Comparison of ENCODE assay signal across 1 cellular context in the genomic region with DNA sequence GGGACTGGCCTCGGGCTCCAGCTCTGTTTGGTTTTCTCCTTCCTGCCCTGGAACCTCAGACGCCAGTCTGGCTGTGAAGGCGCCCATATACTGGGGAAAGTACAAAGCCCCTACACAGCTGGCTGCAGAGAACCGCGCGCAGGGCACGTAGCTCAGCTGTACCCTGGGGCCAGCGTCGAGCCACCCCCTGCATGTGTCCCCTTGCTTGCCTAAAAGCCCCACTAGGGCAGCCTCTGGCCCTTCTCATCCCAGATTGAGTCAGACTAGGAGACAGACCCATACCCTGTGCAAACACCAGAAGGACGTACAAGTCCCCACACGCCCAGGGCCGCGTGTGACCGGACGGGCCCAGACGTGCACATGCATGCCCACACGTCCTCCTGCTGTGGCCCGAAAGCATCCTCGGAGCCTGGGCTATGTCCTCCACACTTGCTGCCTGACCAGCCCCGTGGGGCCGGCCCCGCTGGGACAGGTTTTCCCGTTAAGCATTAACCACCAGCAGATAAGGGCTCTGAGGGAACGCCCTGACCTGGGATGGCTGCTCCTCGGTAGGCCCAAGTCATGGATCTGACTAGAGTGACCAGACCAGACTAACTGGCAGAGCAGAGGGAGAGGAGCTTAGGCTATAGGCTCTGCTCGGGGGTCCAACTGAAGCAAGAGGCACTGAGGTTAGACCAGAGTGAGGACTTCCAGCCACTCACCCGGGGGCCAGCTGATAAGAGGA.
TF ChIP-seq lines count a peak whose summit lies in the region.

No MANE protein-coding gene starts in this region.

TF ChIP-seq in HepG2, 621 proteins besides CTCF, POLR2A, EP300 and RAD21 (continued from another document and continues in another):
- TF ChIP-seq, protein P1, sequence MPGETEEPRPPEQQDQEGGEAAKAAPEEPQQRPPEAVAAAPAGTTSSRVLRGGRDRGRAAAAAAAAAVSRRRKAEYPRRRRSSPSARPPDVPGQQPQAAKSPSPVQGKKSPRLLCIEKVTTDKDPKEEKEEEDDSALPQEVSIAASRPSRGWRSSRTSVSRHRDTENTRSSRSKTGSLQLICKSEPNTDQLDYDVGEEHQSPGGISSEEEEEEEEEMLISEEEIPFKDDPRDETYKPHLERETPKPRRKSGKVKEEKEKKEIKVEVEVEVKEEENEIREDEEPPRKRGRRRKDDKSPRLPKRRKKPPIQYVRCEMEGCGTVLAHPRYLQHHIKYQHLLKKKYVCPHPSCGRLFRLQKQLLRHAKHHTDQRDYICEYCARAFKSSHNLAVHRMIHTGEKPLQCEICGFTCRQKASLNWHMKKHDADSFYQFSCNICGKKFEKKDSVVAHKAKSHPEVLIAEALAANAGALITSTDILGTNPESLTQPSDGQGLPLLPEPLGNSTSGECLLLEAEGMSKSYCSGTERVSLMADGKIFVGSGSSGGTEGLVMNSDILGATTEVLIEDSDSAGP (CRISPR knock-in tag; IDR thresholded peaks at IDR 0.05; ENCODE audit: borderline replicate concordance) = peak; percentile 87
- TF ChIP-seq SIX1 (CRISPR knock-in tag; IDR thresholded peaks at IDR 0.05; ENCODE audit: borderline replicate concordance) (no peak), CC2D1A (CRISPR knock-in tag; IDR thresholded peaks at IDR 0.05) (no peak), ELF3 (CRISPR knock-in tag; IDR thresholded peaks at IDR 0.05) (peak; percentile 65; the same call in 1 of the 2 replicates), SIN3A (IDR thresholded peaks at IDR 0.05; ENCODE audit: borderline replicate concordance, low read depth, low read length) (no peak), HNF4A (CRISPR knock-in tag; IDR thresholded peaks at IDR 0.05) (no peak), NFRKB (IDR thresholded peaks at IDR 0.05) (no peak), MBNL3 (CRISPR knock-in tag; conservative IDR thresholded peaks at IDR 0.05) (no peak), ZNF34 (CRISPR knock-in tag; IDR thresholded peaks at IDR 0.05; ENCODE audit: borderline replicate concordance) (no peak), ZC3H13 (CRISPR knock-in tag; IDR thresholded peaks at IDR 0.05) (peak; percentile 67), MATR3 (CRISPR knock-in tag; IDR thresholded peaks at IDR 0.05) (no peak), ZNF772 (CRISPR knock-in tag; IDR thresholded peaks at IDR 0.05) (peak; percentile 91), ZNF768 (CRISPR knock-in tag; IDR thresholded peaks at IDR 0.05) (peak; percentile 46; the same call in 1 of the 2 replicates), ZNF441 (CRISPR knock-in tag; IDR thresholded peaks at IDR 0.05; ENCODE audit: borderline replicate concordance) (peak; percentile 54; the same call in 1 of the 2 replicates), KDM4B (CRISPR knock-in tag; IDR thresholded peaks at IDR 0.05) (0 out of 2 replicates have a peak, but pooled peaks have one; percentile 30), KMT2A (CRISPR knock-in tag; IDR thresholded peaks at IDR 0.05) (peak; percentile 53), PITX1 (CRISPR knock-in tag; IDR thresholded peaks at IDR 0.05) (peak; percentile 91), ZNF350 (CRISPR knock-in tag; IDR thresholded peaks at IDR 0.05; ENCODE audit: borderline replicate concordance, low read depth) (peak; percentile 57), EHMT2 (IDR thresholded peaks at IDR 0.05; ENCODE audit: borderline replicate concordance, low read depth, low read length) (no peak), SRF (IDR thresholded peaks at IDR 0.05; ENCODE audit: low read depth, low read length) (no peak), TOPORS (CRISPR knock-in tag; IDR thresholded peaks at IDR 0.05) (no peak), NR2F1 (CRISPR knock-in tag; IDR thresholded peaks at IDR 0.05) (no peak), ZNF619 (CRISPR knock-in tag; IDR thresholded peaks at IDR 0.05) (no peak; the same call in 1 of the 2 replicates), HHEX (CRISPR knock-in tag; IDR thresholded peaks at IDR 0.05) (no peak), HIVEP1 (CRISPR knock-in tag; IDR thresholded peaks at IDR 0.05) (peak; percentile 72), FOXA3 (CRISPR knock-in tag; IDR thresholded peaks at IDR 0.05) (peak; percentile 46; the same call in 1 of the 2 replicates), SMC3 (IDR thresholded peaks at IDR 0.05; ENCODE audit: low read length) (no peak), HOXA7 (CRISPR knock-in tag; IDR thresholded peaks at IDR 0.05) (no peak), RXRB (CRISPR knock-in tag; IDR thresholded peaks at IDR 0.05; ENCODE audit: borderline replicate concordance) (no peak; the same call in 1 of the 2 replicates), ZNF180 (CRISPR knock-in tag; IDR thresholded peaks at IDR 0.05; ENCODE audit: borderline replicate concordance, low read depth) (no peak), FOXC1 (CRISPR knock-in tag; IDR thresholded peaks at IDR 0.05; ENCODE audit: borderline replicate concordance) (no peak), ZNF432 (CRISPR knock-in tag; IDR thresholded peaks at IDR 0.05; ENCODE audit: borderline replicate concordance) (no peak), PRPF4 (IDR thresholded peaks at IDR 0.05; ENCODE audit: low read depth, low read length, poor library complexity, severe bottlenecking) (no peak), GZF1 (CRISPR knock-in tag; IDR thresholded peaks at IDR 0.05) (peak; percentile 78; the same call in 1 of the 2 replicates), ZNF282 (IDR thresholded peaks at IDR 0.05; ENCODE audit: partially characterized antibody) (no peak), CAMTA2 (CRISPR knock-in tag; IDR thresholded peaks at IDR 0.05; ENCODE audit: borderline replicate concordance) (no peak), PHF21A (CRISPR knock-in tag; IDR thresholded peaks at IDR 0.05) (peak; percentile 96), KDM5A (IDR thresholded peaks at IDR 0.05; ENCODE audit: borderline replicate concordance, low read length) (no peak)
- TF ChIP-seq, protein P2, sequence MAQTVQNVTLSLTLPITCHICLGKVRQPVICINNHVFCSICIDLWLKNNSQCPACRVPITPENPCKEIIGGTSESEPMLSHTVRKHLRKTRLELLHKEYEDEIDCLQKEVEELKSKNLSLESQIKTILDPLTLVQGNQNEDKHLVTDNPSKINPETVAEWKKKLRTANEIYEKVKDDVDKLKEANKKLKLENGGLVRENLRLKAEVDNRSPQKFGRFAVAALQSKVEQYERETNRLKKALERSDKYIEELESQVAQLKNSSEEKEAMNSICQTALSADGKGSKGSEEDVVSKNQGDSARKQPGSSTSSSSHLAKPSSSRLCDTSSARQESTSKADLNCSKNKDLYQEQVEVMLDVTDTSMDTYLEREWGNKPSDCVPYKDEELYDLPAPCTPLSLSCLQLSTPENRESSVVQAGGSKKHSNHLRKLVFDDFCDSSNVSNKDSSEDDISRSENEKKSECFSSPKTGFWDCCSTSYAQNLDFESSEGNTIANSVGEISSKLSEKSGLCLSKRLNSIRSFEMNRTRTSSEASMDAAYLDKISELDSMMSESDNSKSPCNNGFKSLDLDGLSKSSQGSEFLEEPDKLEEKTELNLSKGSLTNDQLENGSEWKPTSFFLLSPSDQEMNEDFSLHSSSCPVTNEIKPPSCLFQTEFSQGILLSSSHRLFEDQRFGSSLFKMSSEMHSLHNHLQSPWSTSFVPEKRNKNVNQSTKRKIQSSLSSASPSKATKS (CRISPR knock-in tag; IDR thresholded peaks at IDR 0.05) = no peak
- TF ChIP-seq, protein P3, sequence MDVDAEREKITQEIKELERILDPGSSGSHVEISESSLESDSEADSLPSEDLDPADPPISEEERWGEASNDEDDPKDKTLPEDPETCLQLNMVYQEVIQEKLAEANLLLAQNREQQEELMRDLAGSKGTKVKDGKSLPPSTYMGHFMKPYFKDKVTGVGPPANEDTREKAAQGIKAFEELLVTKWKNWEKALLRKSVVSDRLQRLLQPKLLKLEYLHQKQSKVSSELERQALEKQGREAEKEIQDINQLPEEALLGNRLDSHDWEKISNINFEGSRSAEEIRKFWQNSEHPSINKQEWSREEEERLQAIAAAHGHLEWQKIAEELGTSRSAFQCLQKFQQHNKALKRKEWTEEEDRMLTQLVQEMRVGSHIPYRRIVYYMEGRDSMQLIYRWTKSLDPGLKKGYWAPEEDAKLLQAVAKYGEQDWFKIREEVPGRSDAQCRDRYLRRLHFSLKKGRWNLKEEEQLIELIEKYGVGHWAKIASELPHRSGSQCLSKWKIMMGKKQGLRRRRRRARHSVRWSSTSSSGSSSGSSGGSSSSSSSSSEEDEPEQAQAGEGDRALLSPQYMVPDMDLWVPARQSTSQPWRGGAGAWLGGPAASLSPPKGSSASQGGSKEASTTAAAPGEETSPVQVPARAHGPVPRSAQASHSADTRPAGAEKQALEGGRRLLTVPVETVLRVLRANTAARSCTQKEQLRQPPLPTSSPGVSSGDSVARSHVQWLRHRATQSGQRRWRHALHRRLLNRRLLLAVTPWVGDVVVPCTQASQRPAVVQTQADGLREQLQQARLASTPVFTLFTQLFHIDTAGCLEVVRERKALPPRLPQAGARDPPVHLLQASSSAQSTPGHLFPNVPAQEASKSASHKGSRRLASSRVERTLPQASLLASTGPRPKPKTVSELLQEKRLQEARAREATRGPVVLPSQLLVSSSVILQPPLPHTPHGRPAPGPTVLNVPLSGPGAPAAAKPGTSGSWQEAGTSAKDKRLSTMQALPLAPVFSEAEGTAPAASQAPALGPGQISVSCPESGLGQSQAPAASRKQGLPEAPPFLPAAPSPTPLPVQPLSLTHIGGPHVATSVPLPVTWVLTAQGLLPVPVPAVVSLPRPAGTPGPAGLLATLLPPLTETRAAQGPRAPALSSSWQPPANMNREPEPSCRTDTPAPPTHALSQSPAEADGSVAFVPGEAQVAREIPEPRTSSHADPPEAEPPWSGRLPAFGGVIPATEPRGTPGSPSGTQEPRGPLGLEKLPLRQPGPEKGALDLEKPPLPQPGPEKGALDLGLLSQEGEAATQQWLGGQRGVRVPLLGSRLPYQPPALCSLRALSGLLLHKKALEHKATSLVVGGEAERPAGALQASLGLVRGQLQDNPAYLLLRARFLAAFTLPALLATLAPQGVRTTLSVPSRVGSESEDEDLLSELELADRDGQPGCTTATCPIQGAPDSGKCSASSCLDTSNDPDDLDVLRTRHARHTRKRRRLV (CRISPR knock-in tag; IDR thresholded peaks at IDR 0.05) = no peak
- TF ChIP-seq, protein P4, sequence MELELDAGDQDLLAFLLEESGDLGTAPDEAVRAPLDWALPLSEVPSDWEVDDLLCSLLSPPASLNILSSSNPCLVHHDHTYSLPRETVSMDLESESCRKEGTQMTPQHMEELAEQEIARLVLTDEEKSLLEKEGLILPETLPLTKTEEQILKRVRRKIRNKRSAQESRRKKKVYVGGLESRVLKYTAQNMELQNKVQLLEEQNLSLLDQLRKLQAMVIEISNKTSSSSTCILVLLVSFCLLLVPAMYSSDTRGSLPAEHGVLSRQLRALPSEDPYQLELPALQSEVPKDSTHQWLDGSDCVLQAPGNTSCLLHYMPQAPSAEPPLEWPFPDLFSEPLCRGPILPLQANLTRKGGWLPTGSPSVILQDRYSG (CRISPR knock-in tag; IDR thresholded peaks at IDR 0.05) = no peak
- TF ChIP-seq, protein P5, sequence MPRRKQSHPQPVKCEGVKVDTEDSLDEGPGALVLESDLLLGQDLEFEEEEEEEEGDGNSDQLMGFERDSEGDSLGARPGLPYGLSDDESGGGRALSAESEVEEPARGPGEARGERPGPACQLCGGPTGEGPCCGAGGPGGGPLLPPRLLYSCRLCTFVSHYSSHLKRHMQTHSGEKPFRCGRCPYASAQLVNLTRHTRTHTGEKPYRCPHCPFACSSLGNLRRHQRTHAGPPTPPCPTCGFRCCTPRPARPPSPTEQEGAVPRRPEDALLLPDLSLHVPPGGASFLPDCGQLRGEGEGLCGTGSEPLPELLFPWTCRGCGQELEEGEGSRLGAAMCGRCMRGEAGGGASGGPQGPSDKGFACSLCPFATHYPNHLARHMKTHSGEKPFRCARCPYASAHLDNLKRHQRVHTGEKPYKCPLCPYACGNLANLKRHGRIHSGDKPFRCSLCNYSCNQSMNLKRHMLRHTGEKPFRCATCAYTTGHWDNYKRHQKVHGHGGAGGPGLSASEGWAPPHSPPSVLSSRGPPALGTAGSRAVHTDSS (CRISPR knock-in tag; conservative IDR thresholded peaks at IDR 0.05) = no peak; the same call in 1 of the 2 replicates
- TF ChIP-seq, protein P6, sequence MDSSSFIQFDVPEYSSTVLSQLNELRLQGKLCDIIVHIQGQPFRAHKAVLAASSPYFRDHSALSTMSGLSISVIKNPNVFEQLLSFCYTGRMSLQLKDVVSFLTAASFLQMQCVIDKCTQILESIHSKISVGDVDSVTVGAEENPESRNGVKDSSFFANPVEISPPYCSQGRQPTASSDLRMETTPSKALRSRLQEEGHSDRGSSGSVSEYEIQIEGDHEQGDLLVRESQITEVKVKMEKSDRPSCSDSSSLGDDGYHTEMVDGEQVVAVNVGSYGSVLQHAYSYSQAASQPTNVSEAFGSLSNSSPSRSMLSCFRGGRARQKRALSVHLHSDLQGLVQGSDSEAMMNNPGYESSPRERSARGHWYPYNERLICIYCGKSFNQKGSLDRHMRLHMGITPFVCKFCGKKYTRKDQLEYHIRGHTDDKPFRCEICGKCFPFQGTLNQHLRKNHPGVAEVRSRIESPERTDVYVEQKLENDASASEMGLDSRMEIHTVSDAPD (CRISPR knock-in tag; IDR thresholded peaks at IDR 0.05) = peak; percentile 60
- TF ChIP-seq, protein P7, sequence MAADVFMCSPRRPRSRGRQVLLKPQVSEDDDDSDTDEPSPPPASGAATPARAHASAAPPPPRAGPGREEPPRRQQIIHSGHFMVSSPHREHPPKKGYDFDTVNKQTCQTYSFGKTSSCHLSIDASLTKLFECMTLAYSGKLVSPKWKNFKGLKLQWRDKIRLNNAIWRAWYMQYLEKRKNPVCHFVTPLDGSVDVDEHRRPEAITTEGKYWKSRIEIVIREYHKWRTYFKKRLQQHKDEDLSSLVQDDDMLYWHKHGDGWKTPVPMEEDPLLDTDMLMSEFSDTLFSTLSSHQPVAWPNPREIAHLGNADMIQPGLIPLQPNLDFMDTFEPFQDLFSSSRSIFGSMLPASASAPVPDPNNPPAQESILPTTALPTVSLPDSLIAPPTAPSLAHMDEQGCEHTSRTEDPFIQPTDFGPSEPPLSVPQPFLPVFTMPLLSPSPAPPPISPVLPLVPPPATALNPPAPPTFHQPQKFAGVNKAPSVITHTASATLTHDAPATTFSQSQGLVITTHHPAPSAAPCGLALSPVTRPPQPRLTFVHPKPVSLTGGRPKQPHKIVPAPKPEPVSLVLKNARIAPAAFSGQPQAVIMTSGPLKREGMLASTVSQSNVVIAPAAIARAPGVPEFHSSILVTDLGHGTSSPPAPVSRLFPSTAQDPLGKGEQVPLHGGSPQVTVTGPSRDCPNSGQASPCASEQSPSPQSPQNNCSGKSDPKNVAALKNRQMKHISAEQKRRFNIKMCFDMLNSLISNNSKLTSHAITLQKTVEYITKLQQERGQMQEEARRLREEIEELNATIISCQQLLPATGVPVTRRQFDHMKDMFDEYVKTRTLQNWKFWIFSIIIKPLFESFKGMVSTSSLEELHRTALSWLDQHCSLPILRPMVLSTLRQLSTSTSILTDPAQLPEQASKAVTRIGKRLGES (CRISPR knock-in tag; IDR thresholded peaks at IDR 0.05; ENCODE audit: borderline replicate concordance) = peak; percentile 49
- TF ChIP-seq, protein P8, sequence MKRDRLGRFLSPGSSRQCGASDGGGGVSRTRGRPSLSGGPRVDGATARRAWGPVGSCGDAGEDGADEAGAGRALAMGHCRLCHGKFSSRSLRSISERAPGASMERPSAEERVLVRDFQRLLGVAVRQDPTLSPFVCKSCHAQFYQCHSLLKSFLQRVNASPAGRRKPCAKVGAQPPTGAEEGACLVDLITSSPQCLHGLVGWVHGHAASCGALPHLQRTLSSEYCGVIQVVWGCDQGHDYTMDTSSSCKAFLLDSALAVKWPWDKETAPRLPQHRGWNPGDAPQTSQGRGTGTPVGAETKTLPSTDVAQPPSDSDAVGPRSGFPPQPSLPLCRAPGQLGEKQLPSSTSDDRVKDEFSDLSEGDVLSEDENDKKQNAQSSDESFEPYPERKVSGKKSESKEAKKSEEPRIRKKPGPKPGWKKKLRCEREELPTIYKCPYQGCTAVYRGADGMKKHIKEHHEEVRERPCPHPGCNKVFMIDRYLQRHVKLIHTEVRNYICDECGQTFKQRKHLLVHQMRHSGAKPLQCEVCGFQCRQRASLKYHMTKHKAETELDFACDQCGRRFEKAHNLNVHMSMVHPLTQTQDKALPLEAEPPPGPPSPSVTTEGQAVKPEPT (CRISPR knock-in tag; IDR thresholded peaks at IDR 0.05; ENCODE audit: low read depth) = no peak
